18 cellular contexts compared by ENCODE assay signal in genomic region chr9:15191358-15191757, GRCh38.
A peak's percentile ranks its signal among the peaks of the same experiment; 100 is the strongest.
DNase-seq lines count a peak whose midpoint lies in the region; ATAC-seq lines count a peak whose summit lies in the region.
"Had no signal": no experiment of that assay in that cellular context is flagged by ENCODE, and none has a peak within 500 bp of the region (broad histone marks: within the 10 kb centered on the region; RNA-seq: fewer than 3 reads in every experiment).

No MANE protein-coding gene starts in this region.

- CTCF ChIA-PET in activated CD4-positive, alpha-beta T cell treated with anti-CD3 and anti-CD28 coated beads for 36 hours (lab: Charles Lee), result interaction anchor here (0.6 to 0.7 kb wide), 2 partner anchors 27 to 339 kb away, joined by 3 read pairs; no protein-coding TSS in a partner anchor

- H3K4me1 Mint-ChIP-seq in activated CD4-positive, alpha-beta T cell treated with anti-CD3 and anti-CD28 coated beads for 36 hours, result peaks cover 14% of the 10 kb centered on the region
- H3K4me1 Mint-ChIP-seq in activated naive CD8-positive, alpha-beta T cell (ENCODE audit: low read depth), result peaks cover 17% of the 10 kb centered on the region

- H3K27me3 Mint-ChIP-seq in activated CD4-positive, alpha-beta T cell treated with anti-CD3 and anti-CD28 coated beads for 36 hours, result no peaks in the 10 kb centered on the region
- no peaks in the 10 kb centered on the region for H3K27me3 Mint-ChIP-seq in activated naive CD8-positive, alpha-beta T cell

- ATAC-seq in activated CD4-positive, alpha-beta T cell treated with anti-CD3 and anti-CD28 coated beads for 36 hours, result peak; percentile 94
- ATAC-seq in GM19395 (IDR thresholded peaks at IDR 0.05; ENCODE audit: unreplicated experiment), result peak; percentile 72
- ATAC-seq in HG03196 (IDR thresholded peaks at IDR 0.05; ENCODE audit: unreplicated experiment), result peak; percentile 71
- no peak for ATAC-seq in HG02763 (IDR thresholded peaks at IDR 0.05; ENCODE audit: unreplicated experiment)
- no peak for ATAC-seq in HG02571 (IDR thresholded peaks at IDR 0.05; ENCODE audit: unreplicated experiment)
- ATAC-seq: body of pancreas, SK-N-SH treated with all-trans-retinoic acid at 6 μM for 48 hours had no signal

- H3K4me3 Mint-ChIP-seq in activated CD4-positive, alpha-beta T cell treated with anti-CD3 and anti-CD28 coated beads for 36 hours, result no peak overlapping the region
- H3K4me3 Mint-ChIP-seq in activated naive CD8-positive, alpha-beta T cell, result peak overlapping the region; percentile 1
- H3K4me3 Mint-ChIP-seq: nephron had no signal

- H3K27ac Mint-ChIP-seq in activated CD4-positive, alpha-beta T cell treated with anti-CD3 and anti-CD28 coated beads for 36 hours, result no peak overlapping the region
- H3K27ac Mint-ChIP-seq in activated naive CD8-positive, alpha-beta T cell, result no peak overlapping the region
- H3K27ac Mint-ChIP-seq: nephron had no signal

- H3K36me3 Mint-ChIP-seq in activated CD4-positive, alpha-beta T cell treated with anti-CD3 and anti-CD28 coated beads for 36 hours (ENCODE audit: low read depth), result peaks cover 57% of the 10 kb centered on the region
- H3K36me3 Mint-ChIP-seq in activated naive CD8-positive, alpha-beta T cell, result peaks cover 39% of the 10 kb centered on the region

- DNase-seq in activated CD4-positive, alpha-beta T cell treated with anti-CD3 and anti-CD28 coated beads for 36 hours, result peak; percentile 25
- no peak for DNase-seq in activated CD4-positive, alpha-beta T cell treated with anti-CD3 and anti-CD28 coated beads, Interleukin-2, amount 50 U/mL, for 48 hours
- no peak for DNase-seq in NK-92 treated with Interleukin-12 subunit alpha and Interleukin-12 subunit beta, amount 100 ng/mL, for 24 hours (lab: John Stamatoyannopoulos, UW)
- DNase-seq: activated CD8-positive, alpha-beta memory T cell treated with anti-CD3 and anti-CD28 coated beads for 24 hours; activated gamma-delta T cell; body of pancreas; Karpas-422; NCI-H1105 treated with DMSO at 0.1 percent for 48 hours; NCI-H2171; spleen; transverse colon had no signal

- no peaks in the 10 kb centered on the region for H3K9me3 Mint-ChIP-seq in activated CD4-positive, alpha-beta T cell treated with anti-CD3 and anti-CD28 coated beads for 36 hours (ENCODE audit: low read depth)
- H3K9me3 Mint-ChIP-seq in activated naive CD8-positive, alpha-beta T cell (ENCODE audit: low read depth), result no peaks in the 10 kb centered on the region

- POLR2A ChIA-PET in activated CD4-positive, alpha-beta T cell treated with anti-CD3 and anti-CD28 coated beads for 36 hours (lab: Charles Lee), result no interaction called here

- intact Hi-C loops in activated CD4-positive, alpha-beta T cell treated with anti-CD3 and anti-CD28 coated beads for 36 hours (cut with DNase I, micrococcal nuclease), result no loop called here

Comparison
In these comparisons a context has a peak if more than half of its experiments do, and no peak if none do; other contexts are left out.
1. ATAC-seq: peak in activated CD4-positive, alpha-beta T cell treated with anti-CD3 and anti-CD28 coated beads for 36 hours (single experiment), GM19395 (single experiment) and HG03196 (single experiment); none in HG02763 (single experiment) and HG02571 (single experiment).